In the genomic region with DNA sequence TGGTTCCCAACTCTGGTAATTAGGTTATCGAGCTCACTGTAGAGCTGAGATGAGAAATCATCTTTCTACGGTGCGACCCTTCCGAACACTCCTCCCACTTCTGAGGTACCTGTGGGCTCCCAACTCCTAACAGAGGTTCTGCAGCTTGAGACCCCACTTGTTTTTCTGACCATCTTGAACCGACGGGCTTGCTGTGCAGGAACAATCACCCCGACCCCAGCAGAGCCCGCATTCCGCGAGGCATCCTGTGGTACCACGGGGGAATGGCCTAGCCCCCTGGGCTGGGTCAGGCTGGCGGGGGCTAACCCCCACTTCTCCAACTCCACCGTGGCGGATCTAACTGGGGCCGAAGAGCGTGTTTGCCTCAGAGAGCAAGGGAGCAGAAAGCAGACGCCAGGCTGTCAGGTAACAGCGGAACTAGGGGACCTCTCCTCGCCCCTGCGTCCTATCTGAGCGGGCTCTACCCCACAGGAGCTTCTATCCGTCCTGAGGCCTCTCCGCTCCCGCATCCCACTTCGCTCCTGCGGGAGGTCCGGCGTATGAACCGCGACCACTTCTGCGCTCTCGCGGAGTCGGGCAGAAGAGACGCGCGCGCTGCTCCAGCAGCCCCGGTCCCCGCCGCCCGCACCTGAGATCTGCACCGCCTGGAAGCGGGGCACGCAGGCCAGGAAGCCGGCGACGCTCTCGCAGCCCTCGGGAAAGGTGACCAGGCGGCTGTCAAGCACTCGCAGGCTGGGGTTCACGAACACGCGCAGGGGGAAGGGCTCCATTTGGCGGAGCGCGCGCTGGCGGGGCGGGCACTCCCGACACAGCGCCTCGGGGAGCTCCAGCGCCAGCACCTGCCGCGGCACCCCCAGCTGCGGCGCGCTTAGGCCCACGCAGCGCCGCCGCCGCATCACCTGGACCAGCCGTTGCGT, we compare ENCODE assay signal across 1 cellular context.
TF ChIP-seq lines count a peak whose summit lies in the region.

No MANE protein-coding gene starts in this region.

TF ChIP-seq in HepG2, 621 proteins besides CTCF, POLR2A, EP300 and RAD21 (continues in another document):
- TF ChIP-seq SRSF4 (IDR thresholded peaks at IDR 0.05; ENCODE audit: low read depth, low read length, poor library complexity, severe bottlenecking) = peak; percentile 63
- 0 out of 2 replicates have a peak, but pooled peaks have one; percentile 8 for TF ChIP-seq FOSL2 (CRISPR knock-in tag; IDR thresholded peaks at IDR 0.05)
- peak; percentile 75; the same call in 1 of the 2 replicates for TF ChIP-seq ZNF850 (CRISPR knock-in tag; conservative IDR thresholded peaks at IDR 0.05)
- TF ChIP-seq GZF1 (CRISPR knock-in tag; IDR thresholded peaks at IDR 0.05) = peak; percentile 83
- 0 out of 2 replicates have a peak, but pooled peaks have one; percentile 36 for TF ChIP-seq GPN1 (CRISPR knock-in tag; IDR thresholded peaks at IDR 0.05; ENCODE audit: borderline replicate concordance)
- no peak for TF ChIP-seq ZNF382 (CRISPR knock-in tag; IDR thresholded peaks at IDR 0.05; ENCODE audit: borderline replicate concordance)
- TF ChIP-seq ZBTB14 (CRISPR knock-in tag; IDR thresholded peaks at IDR 0.05) = no peak
- no peak for TF ChIP-seq KLF12 (CRISPR knock-in tag; IDR thresholded peaks at IDR 0.05; ENCODE audit: borderline replicate concordance)
- TF ChIP-seq PITX1 (CRISPR knock-in tag; IDR thresholded peaks at IDR 0.05) = peak; percentile 40; the same call in 1 of the 2 replicates
- TF ChIP-seq, protein P1, sequence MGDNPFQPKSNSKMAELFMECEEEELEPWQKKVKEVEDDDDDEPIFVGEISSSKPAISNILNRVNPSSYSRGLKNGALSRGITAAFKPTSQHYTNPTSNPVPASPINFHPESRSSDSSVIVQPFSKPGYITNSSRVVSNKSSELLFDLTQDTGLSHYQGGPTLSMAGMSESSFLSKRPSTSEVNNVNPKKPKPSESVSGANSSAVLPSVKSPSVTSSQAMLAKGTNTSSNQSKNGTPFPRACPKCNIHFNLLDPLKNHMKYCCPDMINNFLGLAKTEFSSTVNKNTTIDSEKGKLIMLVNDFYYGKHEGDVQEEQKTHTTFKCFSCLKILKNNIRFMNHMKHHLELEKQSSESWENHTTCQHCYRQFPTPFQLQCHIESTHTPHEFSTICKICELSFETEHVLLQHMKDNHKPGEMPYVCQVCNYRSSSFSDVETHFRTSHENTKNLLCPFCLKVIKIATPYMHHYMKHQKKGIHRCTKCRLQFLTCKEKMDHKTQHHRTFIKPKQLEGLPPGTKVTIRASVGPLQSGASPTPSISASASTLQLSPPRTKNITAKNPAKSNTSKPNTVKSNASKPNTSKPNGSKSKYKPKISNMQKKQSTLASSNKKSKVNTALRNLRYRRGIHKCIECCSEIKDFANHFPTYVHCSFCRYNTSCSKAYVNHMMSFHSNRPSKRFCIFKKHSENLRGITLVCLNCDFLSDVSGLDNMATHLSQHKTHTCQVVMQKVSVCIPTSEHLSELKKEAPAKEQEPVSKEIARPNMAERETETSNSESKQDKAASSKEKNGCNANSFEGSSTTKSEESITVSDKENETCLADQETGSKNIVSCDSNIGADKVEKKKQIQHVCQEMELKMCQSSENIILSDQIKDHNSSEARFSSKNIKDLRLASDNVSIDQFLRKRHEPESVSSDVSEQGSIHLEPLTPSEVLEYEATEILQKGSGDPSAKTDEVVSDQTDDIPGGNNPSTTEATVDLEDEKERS (CRISPR knock-in tag; IDR thresholded peaks at IDR 0.05) = peak; percentile 22; the same call in 1 of the 2 replicates
- TF ChIP-seq KDM2A (CRISPR knock-in tag; IDR thresholded peaks at IDR 0.05; ENCODE audit: borderline replicate concordance, low read depth) = peak; percentile 83
- TF ChIP-seq ZNF318 (CRISPR knock-in tag; IDR thresholded peaks at IDR 0.05) = 0 out of 2 replicates have a peak, but pooled peaks have one; percentile 20
- 0 out of 2 replicates have a peak, but pooled peaks have one; percentile 50 for TF ChIP-seq ZNF772 (CRISPR knock-in tag; IDR thresholded peaks at IDR 0.05)
- TF ChIP-seq JUN (CRISPR knock-in tag; IDR thresholded peaks at IDR 0.05) = no peak
- TF ChIP-seq ZNF34 (CRISPR knock-in tag; IDR thresholded peaks at IDR 0.05; ENCODE audit: borderline replicate concordance) = 0 out of 2 replicates have a peak, but pooled peaks have one; percentile 30
- peak; percentile 67; the same call in 1 of the 2 replicates for TF ChIP-seq ZNF670 (CRISPR knock-in tag; IDR thresholded peaks at IDR 0.05; ENCODE audit: borderline replicate concordance)
- TF ChIP-seq DR1 (CRISPR knock-in tag; IDR thresholded peaks at IDR 0.05) = peak; percentile 40
- 0 out of 2 replicates have a peak, but pooled peaks have one; percentile 97 for TF ChIP-seq FOXO4 (CRISPR knock-in tag; conservative IDR thresholded peaks at IDR 0.05)
- peak; percentile 43; the same call in 1 of the 2 replicates for TF ChIP-seq ZNF616 (CRISPR knock-in tag; IDR thresholded peaks at IDR 0.05; ENCODE audit: low read depth)
- peak; percentile 52; the same call in 1 of the 2 replicates for TF ChIP-seq ZNF891 (CRISPR knock-in tag; IDR thresholded peaks at IDR 0.05)
- peak; percentile 93; the same call in 1 of the 2 replicates for TF ChIP-seq ZNF224 (CRISPR knock-in tag; IDR thresholded peaks at IDR 0.05)
- no peak for TF ChIP-seq ZFP41 (CRISPR knock-in tag; IDR thresholded peaks at IDR 0.05; ENCODE audit: borderline replicate concordance)
- no peak for TF ChIP-seq GABPA (IDR thresholded peaks at IDR 0.05; ENCODE audit: low read depth, low read length)
- 0 out of 2 replicates have a peak, but pooled peaks have one; percentile 3 for TF ChIP-seq GABPA (CRISPR knock-in tag; IDR thresholded peaks at IDR 0.05; ENCODE audit: low read depth)
- peak; percentile 59 for TF ChIP-seq ZNF781 (CRISPR knock-in tag; IDR thresholded peaks at IDR 0.05; ENCODE audit: borderline replicate concordance, not compliant biosample characterization)
- no peak for TF ChIP-seq SRSF1 (optimal IDR thresholded peaks at IDR 0.05; ENCODE audit: low read depth, low read length)
- TF ChIP-seq AGO2 (optimal IDR thresholded peaks at IDR 0.05; ENCODE audit: low read depth, low read length) = peak; percentile 87
- TF ChIP-seq TGIF2 (CRISPR knock-in tag; IDR thresholded peaks at IDR 0.05) = peak; percentile 79; the same call in 1 of the 2 replicates
- no peak; the same call in 1 of the 2 replicates for TF ChIP-seq NFKB2 (CRISPR knock-in tag; IDR thresholded peaks at IDR 0.05; ENCODE audit: borderline replicate concordance)
- 0 out of 2 replicates have a peak, but pooled peaks have one; percentile 30 for TF ChIP-seq MED13 (CRISPR knock-in tag; IDR thresholded peaks at IDR 0.05)
- peak; percentile 34; the same call in 1 of the 2 replicates for TF ChIP-seq MEF2D (CRISPR knock-in tag; IDR thresholded peaks at IDR 0.05)
- no peak for TF ChIP-seq SMYD3 (CRISPR knock-in tag; IDR thresholded peaks at IDR 0.05)
- TF ChIP-seq ZNF737 (CRISPR knock-in tag; IDR thresholded peaks at IDR 0.05; ENCODE audit: borderline replicate concordance) = no peak
- TF ChIP-seq, protein P2, sequence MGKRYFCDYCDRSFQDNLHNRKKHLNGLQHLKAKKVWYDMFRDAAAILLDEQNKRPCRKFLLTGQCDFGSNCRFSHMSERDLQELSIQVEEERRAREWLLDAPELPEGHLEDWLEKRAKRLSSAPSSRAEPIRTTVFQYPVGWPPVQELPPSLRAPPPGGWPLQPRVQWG (CRISPR knock-in tag; IDR thresholded peaks at IDR 0.05; ENCODE audit: borderline replicate concordance, low read depth) = peak; percentile 85; the same call in 1 of the 2 replicates
- TF ChIP-seq, protein P3, sequence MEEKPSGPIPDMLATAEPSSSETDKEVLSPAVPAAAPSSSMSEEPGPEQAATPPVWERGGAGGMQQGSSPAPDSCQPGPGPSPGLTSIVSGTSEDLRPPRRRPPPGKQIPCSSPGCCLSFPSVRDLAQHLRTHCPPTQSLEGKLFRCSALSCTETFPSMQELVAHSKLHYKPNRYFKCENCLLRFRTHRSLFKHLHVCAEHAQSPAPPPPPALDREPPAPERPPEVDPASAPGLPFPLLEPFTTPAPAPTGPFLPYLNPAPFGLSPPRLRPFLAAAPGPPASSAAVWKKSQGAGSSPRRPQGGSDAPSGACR (CRISPR knock-in tag; IDR thresholded peaks at IDR 0.05) = 0 out of 2 replicates have a peak, but pooled peaks have one; percentile 55
- peak; percentile 21 for TF ChIP-seq RBM22 (optimal IDR thresholded peaks at IDR 0.05; ENCODE audit: low read length)
- peak; percentile 27; the same call in 1 of the 2 replicates for TF ChIP-seq ARHGAP35 (CRISPR knock-in tag; IDR thresholded peaks at IDR 0.05; ENCODE audit: borderline replicate concordance)
- TF ChIP-seq, protein P4, sequence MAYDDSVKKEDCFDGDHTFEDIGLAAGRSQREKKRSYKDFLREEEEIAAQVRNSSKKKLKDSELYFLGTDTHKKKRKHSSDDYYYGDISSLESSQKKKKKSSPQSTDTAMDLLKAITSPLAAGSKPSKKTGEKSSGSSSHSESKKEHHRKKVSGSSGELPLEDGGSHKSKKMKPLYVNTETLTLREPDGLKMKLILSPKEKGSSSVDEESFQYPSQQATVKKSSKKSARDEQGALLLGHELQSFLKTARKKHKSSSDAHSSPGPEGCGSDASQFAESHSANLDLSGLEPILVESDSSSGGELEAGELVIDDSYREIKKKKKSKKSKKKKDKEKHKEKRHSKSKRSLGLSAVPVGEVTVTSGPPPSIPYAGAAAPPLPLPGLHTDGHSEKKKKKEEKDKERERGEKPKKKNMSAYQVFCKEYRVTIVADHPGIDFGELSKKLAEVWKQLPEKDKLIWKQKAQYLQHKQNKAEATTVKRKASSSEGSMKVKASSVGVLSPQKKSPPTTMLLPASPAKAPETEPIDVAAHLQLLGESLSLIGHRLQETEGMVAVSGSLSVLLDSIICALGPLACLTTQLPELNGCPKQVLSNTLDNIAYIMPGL (CRISPR knock-in tag; IDR thresholded peaks at IDR 0.05; ENCODE audit: borderline replicate concordance in 1 of 2, low read depth in 1 of 2) = 0 out of 4 replicates have a peak, but pooled peaks of 1 of the 2 experiments have one; percentile 20
- no peak for TF ChIP-seq NCOA2 (CRISPR knock-in tag; IDR thresholded peaks at IDR 0.05)
- no peak for TF ChIP-seq ZNF251 (CRISPR knock-in tag; IDR thresholded peaks at IDR 0.05)
- no peak; the same call in 1 of the 2 replicates for TF ChIP-seq SRY (CRISPR knock-in tag; IDR thresholded peaks at IDR 0.05)
